In the genomic region with DNA sequence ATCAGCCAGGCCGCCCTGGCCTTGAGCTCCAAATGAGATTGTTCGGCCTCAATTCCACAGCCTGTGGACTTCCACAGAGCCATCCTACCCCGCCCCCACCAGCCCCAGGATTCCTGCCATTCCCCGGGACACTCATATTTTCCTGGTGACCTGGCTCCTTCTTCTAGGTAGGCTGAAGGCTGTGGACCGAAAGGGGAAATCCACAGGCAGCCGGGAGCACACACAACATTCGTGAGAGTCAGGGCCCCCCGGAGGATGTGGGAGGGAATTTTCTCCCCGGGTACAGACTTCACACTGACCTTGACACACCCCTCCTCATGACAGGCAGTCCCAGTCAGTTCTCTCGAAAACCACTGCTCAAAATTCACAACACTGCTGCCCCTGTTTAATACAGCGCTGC, we compare ENCODE assay signal across 13 cellular contexts. TPM values are rescaled to one million over a fixed set of nuclear protein-coding genes. Genes with fewer than 3 reads are reported as not detected.
A peak's percentile ranks its signal among the peaks of the same experiment; 100 is the strongest.
DNase-seq lines count a peak whose midpoint lies in the region; ATAC-seq and TF ChIP-seq lines count a peak whose summit lies in the region.
"Had no signal": no experiment of that assay in that cellular context is flagged by ENCODE, and none has a peak within 500 bp of the region (broad histone marks: within the 10 kb centered on the region; RNA-seq: fewer than 3 reads in every experiment).

No MANE protein-coding gene starts in this region.

- H4K8ac ChIP-seq in mesendoderm (ENCODE audit: low read depth, low read length), result no peak overlapping the region

- H3K23ac ChIP-seq in mesendoderm (ENCODE audit: low read length), result no peak overlapping the region

- H3K4me1 ChIP-seq in mesendoderm (ENCODE audit: control insufficient read depth, low read depth, low read length), result no peaks in the 10 kb centered on the region

- H3K79me2 ChIP-seq in mesendoderm (ENCODE audit: control insufficient read depth, insufficient read depth, low read length), result no peaks in the 10 kb centered on the region

- no peak overlapping the region for H2BK15ac ChIP-seq in mesendoderm (replicated peaks; ENCODE audit: low read depth)

- no peak overlapping the region for H3K9ac ChIP-seq in mesendoderm (ENCODE audit: low read length)

- WGBS in mesendoderm (ENCODE audit: extremely low coverage, insufficient coverage, low lambda C conversion rate), result no CpG with 5 or more reads among the region's 11 CpGs

- no peak overlapping the region for H3K18ac ChIP-seq in mesendoderm (ENCODE audit: low read length)

- ATAC-seq in GM18519 (IDR thresholded peaks at IDR 0.05; ENCODE audit: low FRiP score, unreplicated experiment) (no peak), HG02571 (IDR thresholded peaks at IDR 0.05; ENCODE audit: unreplicated experiment) (no peak)
- ATAC-seq: left ventricle myocardium superior, right cardiac atrium had no signal

- H3K4me3 ChIP-seq in AG10803 (ENCODE audit: low read length) (no peak overlapping the region), brain microvascular endothelial cell (ENCODE audit: low read depth, low read length) (no peak overlapping the region), mesendoderm (ENCODE audit: low read length) (no peak overlapping the region)

- H3K27me3 ChIP-seq in brain microvascular endothelial cell (replicated peaks) (no peaks in the 10 kb centered on the region), mesendoderm (ENCODE audit: insufficient read depth, low read length, poor library complexity) (no peaks in the 10 kb centered on the region)

- DNase-seq in AG10803 (ENCODE audit: low read depth), result peak; percentile 43
- DNase-seq in HK-2 (ENCODE audit: unreplicated experiment), result peak; percentile 63
- DNase-seq in brain microvascular endothelial cell, result peak; percentile 67
- DNase-seq in mesendoderm, result peak; percentile 48
- no peak for DNase-seq in NCI-H1436 treated with DMSO at 0.1 percent for 48 hours (lab: John Stamatoyannopoulos, UW)
- no peak for DNase-seq in occipital lobe (lab: John Stamatoyannopoulos, UW)
- DNase-seq: activated CD4-positive, alpha-beta T cell treated with anti-CD3 and anti-CD28 coated beads for 48 hours; activated naive CD4-positive, alpha-beta T cell treated with anti-CD3 and anti-CD28 coated beads for 36 hours; left ventricle myocardium superior; NCI-H187; right cardiac atrium had no signal

- no peak overlapping the region for H3K4me2 ChIP-seq in mesendoderm (ENCODE audit: low read length)

- H3K4ac ChIP-seq in mesendoderm (ENCODE audit: low read depth, low read length), result no peak overlapping the region

- no peaks in the 10 kb centered on the region for H3K79me1 ChIP-seq in mesendoderm (ENCODE audit: low read length)

- H3K36me3 ChIP-seq in brain microvascular endothelial cell (replicated peaks) (no peaks in the 10 kb centered on the region), mesendoderm (ENCODE audit: control insufficient read depth, insufficient read depth, low read length) (no peaks in the 10 kb centered on the region)

- H3K27ac ChIP-seq in brain microvascular endothelial cell (peak overlapping the region; percentile 58), mesendoderm (ENCODE audit: low read depth, low read length) (no peak overlapping the region)

- in situ Hi-C loops in brain microvascular endothelial cell (cut with HindIII; ENCODE audit: low pct_ligation_motif_present, low sequenced_read_pairs), result no loop called here

- H4K5ac ChIP-seq in mesendoderm (ENCODE audit: low read length), result no peak overlapping the region

- TF ChIP-seq CTCF in AG10803 (conservative IDR thresholded peaks at IDR 0.05; ENCODE audit: low read length) (peak; percentile 29), brain microvascular endothelial cell (IDR thresholded peaks at IDR 0.05; ENCODE audit: low read depth, low read length, missing control alignments) (peak; percentile 45)

- H2BK5ac ChIP-seq in mesendoderm (ENCODE audit: low read length), result no peak overlapping the region

- H2AK5ac ChIP-seq in mesendoderm (ENCODE audit: low read length), result no peak overlapping the region

- no peak overlapping the region for H2BK120ac ChIP-seq in mesendoderm (ENCODE audit: low read depth, low read length)

- H3K56ac ChIP-seq in mesendoderm (ENCODE audit: low read length), result no peak overlapping the region

RNA-seq across cellular contexts. Expression of gene RIN3, which starts 39.9 kb away (rescaled TPM):
- 2.4 TPM for polyA plus RNA-seq in mesendoderm (2013, experiment 1 of 2)
- polyA plus RNA-seq in mesendoderm (2013, experiment 2 of 2), result 2.3 TPM
- 1.4 TPM for total RNA-seq in occipital lobe

Comparison
In these comparisons a context has a peak if more than half of its experiments do, and no peak if none do; other contexts are left out.
1. DNase-seq: peak in AG10803 (single experiment), HK-2 (single experiment), brain microvascular endothelial cell (single experiment) and mesendoderm (single experiment); none in NCI-H1436 treated with DMSO at 0.1 percent for 48 hours (single experiment) and occipital lobe (single experiment).